Comparison of ENCODE assay signal across 1 cellular context in the genomic region with DNA sequence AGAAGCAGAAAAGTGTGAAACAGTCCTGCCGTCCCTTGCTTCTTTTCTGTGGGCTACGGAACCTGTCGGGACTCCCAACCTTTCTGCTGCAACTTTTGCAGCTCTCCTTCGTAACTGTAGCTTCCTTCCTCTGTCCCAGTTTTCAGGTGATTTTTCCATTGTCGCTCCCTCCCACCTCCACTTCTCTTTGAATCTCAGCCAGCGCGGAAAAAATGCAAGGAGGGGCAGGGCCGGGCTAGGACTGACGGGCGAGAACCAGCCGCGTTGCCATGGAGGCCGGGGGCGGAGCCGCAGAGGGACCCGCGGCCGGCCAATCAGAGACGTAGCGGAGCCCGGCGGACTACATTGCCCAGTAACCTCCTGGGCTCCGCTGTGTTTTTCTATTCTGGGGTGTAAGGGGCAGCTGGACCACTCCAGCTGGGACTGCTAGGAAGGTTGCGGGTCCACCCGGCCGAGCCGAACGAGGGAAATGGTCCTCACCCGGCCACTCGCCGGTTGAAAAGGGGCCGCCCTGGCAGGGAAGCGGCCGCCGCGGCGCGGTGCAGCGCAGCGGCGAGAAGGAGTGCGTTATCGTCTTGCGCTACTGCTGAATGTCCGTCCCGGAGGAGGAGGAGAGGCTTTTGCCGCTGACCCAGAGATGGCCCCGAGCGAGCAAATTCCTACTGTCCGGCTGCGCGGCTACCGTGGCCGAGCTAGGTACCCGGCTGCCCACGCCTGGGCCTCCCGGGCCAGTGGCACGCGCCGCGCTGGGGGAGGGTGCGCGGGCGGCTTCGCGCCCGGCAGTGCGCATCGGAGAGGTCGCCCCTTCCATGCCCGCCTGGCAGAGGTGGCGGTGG.
TF ChIP-seq lines count a peak whose summit lies in the region.

Gene CYP39A1 (minus strand): TSS at position 216 of the 836 bp plus-strand sequence. CDS start 236 bp downstream, outside the sequence.
Gene SLC25A27 (plus strand): TSS at position 373 of the 836 bp plus-strand sequence. CDS start 218 bp downstream, at position 591.

TF ChIP-seq in HEK293, 187 proteins besides CTCF, POLR2A, EP300 and RAD21 (continued from another document):
- TF ChIP-seq PRDM2 (tag by site-specific recombination; IDR thresholded peaks at IDR 0.05; ENCODE audit: borderline replicate concordance): no peak
- no peak for TF ChIP-seq ZNF248 (tag by site-specific recombination; IDR thresholded peaks at IDR 0.05)
- TF ChIP-seq HOXD13 (CRISPR knock-in tag; IDR thresholded peaks at IDR 0.05; ENCODE audit: borderline replicate concordance): no peak
- TF ChIP-seq ZEB2 (tag by site-specific recombination; IDR thresholded peaks at IDR 0.05): peak; percentile 52; the same call in 1 of the 2 replicates
- TF ChIP-seq ZNF843 (tag by site-specific recombination; IDR thresholded peaks at IDR 0.05): no peak
- no peak for TF ChIP-seq FEZF1 (tag by site-specific recombination; IDR thresholded peaks at IDR 0.05)
- TF ChIP-seq ZNF571 (tag by site-specific recombination; IDR thresholded peaks at IDR 0.05): no peak
- TF ChIP-seq ZNF37A (tag by site-specific recombination; IDR thresholded peaks at IDR 0.05): no peak
- no peak for TF ChIP-seq ZNF747 (tag by site-specific recombination; IDR thresholded peaks at IDR 0.05)
- TF ChIP-seq ZBTB1 (tag by site-specific recombination; IDR thresholded peaks at IDR 0.05): no peak
- TF ChIP-seq ZFHX2 (tag by site-specific recombination; conservative IDR thresholded peaks at IDR 0.05): peak; percentile 94
- TF ChIP-seq ZSCAN30 (tag by site-specific recombination; IDR thresholded peaks at IDR 0.05): no peak
- TF ChIP-seq ZNF701 (tag by site-specific recombination; IDR thresholded peaks at IDR 0.05): no peak
- peak; percentile 36 for TF ChIP-seq ZBTB8A (tag by site-specific recombination; IDR thresholded peaks at IDR 0.05)
- TF ChIP-seq ZNF596 (tag by site-specific recombination; IDR thresholded peaks at IDR 0.05): no peak
- TF ChIP-seq ZNF16 (tag by site-specific recombination; IDR thresholded peaks at IDR 0.05; ENCODE audit: low read depth): no peak
- TF ChIP-seq HOXA7 (CRISPR knock-in tag; IDR thresholded peaks at IDR 0.05; ENCODE audit: borderline replicate concordance): no peak
- no peak for TF ChIP-seq ZNF664 (tag by site-specific recombination; IDR thresholded peaks at IDR 0.05)
- TF ChIP-seq ZNF660 (tag by site-specific recombination; IDR thresholded peaks at IDR 0.05): peak; percentile 62; the same call in 1 of the 2 replicates
- 0 out of 2 replicates have a peak, but pooled peaks have one; percentile 40 for TF ChIP-seq KLF8 (tag by site-specific recombination; IDR thresholded peaks at IDR 0.05)
- no peak for TF ChIP-seq ZNF549 (tag by site-specific recombination; IDR thresholded peaks at IDR 0.05)
- TF ChIP-seq, protein P1, sequence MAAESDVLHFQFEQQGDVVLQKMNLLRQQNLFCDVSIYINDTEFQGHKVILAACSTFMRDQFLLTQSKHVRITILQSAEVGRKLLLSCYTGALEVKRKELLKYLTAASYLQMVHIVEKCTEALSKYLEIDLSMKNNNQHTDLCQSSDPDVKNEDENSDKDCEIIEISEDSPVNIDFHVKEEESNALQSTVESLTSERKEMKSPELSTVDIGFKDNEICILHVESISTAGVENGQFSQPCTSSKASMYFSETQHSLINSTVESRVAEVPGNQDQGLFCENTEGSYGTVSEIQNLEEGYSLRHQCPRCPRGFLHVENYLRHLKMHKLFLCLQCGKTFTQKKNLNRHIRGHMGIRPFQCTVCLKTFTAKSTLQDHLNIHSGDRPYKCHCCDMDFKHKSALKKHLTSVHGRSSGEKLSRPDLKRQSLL (tag by site-specific recombination; IDR thresholded peaks at IDR 0.05): no peak
- TF ChIP-seq ZNF521 (tag by site-specific recombination; IDR thresholded peaks at IDR 0.05): no peak
- no peak for TF ChIP-seq ELK4 (IDR thresholded peaks at IDR 0.05; ENCODE audit: borderline replicate concordance, low read depth, low read length)
- no peak for TF ChIP-seq ZBTB49 (tag by site-specific recombination; IDR thresholded peaks at IDR 0.05; ENCODE audit: low read depth)
- no peak for TF ChIP-seq ZNF433 (tag by site-specific recombination; IDR thresholded peaks at IDR 0.05; ENCODE audit: low read depth)
- TF ChIP-seq ZNF626 (tag by site-specific recombination; IDR thresholded peaks at IDR 0.05): no peak
- no peak for TF ChIP-seq ZNF292 (tag by site-specific recombination; IDR thresholded peaks at IDR 0.05; ENCODE audit: borderline replicate concordance, low read depth)
- TF ChIP-seq, protein P2, sequence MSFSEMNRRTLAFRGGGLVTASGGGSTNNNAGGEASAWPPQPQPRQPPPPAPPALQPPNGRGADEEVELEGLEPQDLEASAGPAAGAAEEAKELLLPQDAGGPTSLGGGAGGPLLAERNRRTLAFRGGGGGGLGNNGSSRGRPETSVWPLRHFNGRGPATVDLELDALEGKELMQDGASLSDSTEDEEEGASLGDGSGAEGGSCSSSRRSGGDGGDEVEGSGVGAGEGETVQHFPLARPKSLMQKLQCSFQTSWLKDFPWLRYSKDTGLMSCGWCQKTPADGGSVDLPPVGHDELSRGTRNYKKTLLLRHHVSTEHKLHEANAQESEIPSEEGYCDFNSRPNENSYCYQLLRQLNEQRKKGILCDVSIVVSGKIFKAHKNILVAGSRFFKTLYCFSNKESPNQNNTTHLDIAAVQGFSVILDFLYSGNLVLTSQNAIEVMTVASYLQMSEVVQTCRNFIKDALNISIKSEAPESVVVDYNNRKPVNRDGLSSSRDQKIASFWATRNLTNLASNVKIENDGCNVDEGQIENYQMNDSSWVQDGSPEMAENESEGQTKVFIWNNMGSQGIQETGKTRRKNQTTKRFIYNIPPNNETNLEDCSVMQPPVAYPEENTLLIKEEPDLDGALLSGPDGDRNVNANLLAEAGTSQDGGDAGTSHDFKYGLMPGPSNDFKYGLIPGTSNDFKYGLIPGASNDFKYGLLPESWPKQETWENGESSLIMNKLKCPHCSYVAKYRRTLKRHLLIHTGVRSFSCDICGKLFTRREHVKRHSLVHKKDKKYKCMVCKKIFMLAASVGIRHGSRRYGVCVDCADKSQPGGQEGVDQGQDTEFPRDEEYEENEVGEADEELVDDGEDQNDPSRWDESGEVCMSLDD (tag by site-specific recombination; IDR thresholded peaks at IDR 0.05): peak; percentile 49; the same call in 1 of the 2 replicates
- no peak for TF ChIP-seq ZNF221 (tag by site-specific recombination; IDR thresholded peaks at IDR 0.05; ENCODE audit: borderline replicate concordance)
- TF ChIP-seq ZNF302 (tag by site-specific recombination; IDR thresholded peaks at IDR 0.05; ENCODE audit: low read depth): no peak
- TF ChIP-seq ZNF76 (tag by site-specific recombination; IDR thresholded peaks at IDR 0.05; ENCODE audit: borderline replicate concordance, low read depth): peak; percentile 65; the same call in 1 of the 2 replicates
- TF ChIP-seq, protein P3, sequence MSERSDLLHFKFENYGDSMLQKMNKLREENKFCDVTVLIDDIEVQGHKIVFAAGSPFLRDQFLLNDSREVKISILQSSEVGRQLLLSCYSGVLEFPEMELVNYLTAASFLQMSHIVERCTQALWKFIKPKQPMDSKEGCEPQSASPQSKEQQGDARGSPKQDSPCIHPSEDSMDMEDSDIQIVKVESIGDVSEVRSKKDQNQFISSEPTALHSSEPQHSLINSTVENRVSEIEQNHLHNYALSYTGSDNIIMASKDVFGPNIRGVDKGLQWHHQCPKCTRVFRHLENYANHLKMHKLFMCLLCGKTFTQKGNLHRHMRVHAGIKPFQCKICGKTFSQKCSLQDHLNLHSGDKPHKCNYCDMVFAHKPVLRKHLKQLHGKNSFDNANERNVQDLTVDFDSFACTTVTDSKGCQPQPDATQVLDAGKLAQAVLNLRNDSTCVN (tag by site-specific recombination; optimal IDR thresholded peaks at IDR 0.05): peak; percentile 96
- no peak for TF ChIP-seq ZNF670 (tag by site-specific recombination; IDR thresholded peaks at IDR 0.05; ENCODE audit: low read depth)
- TF ChIP-seq, protein P4, sequence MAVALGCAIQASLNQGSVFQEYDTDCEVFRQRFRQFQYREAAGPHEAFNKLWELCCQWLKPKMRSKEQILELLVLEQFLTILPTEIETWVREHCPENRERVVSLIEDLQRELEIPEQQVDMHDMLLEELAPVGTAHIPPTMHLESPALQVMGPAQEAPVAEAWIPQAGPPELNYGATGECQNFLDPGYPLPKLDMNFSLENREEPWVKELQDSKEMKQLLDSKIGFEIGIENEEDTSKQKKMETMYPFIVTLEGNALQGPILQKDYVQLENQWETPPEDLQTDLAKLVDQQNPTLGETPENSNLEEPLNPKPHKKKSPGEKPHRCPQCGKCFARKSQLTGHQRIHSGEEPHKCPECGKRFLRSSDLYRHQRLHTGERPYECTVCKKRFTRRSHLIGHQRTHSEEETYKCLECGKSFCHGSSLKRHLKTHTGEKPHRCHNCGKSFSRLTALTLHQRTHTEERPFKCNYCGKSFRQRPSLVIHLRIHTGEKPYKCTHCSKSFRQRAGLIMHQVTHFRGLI (tag by site-specific recombination; IDR thresholded peaks at IDR 0.05): no peak
- no peak for TF ChIP-seq ZNF18 (tag by site-specific recombination; IDR thresholded peaks at IDR 0.05)
- no peak for TF ChIP-seq ZNF274 (IDR thresholded peaks at IDR 0.05; ENCODE audit: low read length)
- no peak for TF ChIP-seq ZNF274 (tag by site-specific recombination; IDR thresholded peaks at IDR 0.05; ENCODE audit: borderline replicate concordance)
- no peak for TF ChIP-seq YY2 (tag by site-specific recombination; IDR thresholded peaks at IDR 0.05)
- no peak for TF ChIP-seq ZNF514 (tag by site-specific recombination; IDR thresholded peaks at IDR 0.05)
- TF ChIP-seq ZNF366 (tag by site-specific recombination; conservative IDR thresholded peaks at IDR 0.05): peak; percentile 96
TF ChIP-seq in HEK293: peak in this region for 51.
